In genomic region chr5:59596586-59597348, GRCh38 we compare ENCODE assay signal across 15 cellular contexts.
A peak's percentile ranks its signal among the peaks of the same experiment; 100 is the strongest.
DNase-seq lines count a peak whose midpoint lies in the region; ATAC-seq, FAIRE-seq and TF ChIP-seq lines count a peak whose summit lies in the region.
"Had no signal": no experiment of that assay in that cellular context is flagged by ENCODE, and none has a peak within 500 bp of the region (broad histone marks: within the 10 kb centered on the region; RNA-seq: fewer than 3 reads in every experiment).

No MANE protein-coding gene starts in this region.

- H2AFZ ChIP-seq in SK-N-SH (ENCODE audit: low read depth) = no peak overlapping the region
- H2AFZ ChIP-seq: hepatocyte had no signal

- no peak overlapping the region for H3K4me2 ChIP-seq in SK-N-SH
- H3K4me2 ChIP-seq: hepatocyte had no signal

- peaks cover 6% of the 10 kb centered on the region for H3K4me1 Mint-ChIP-seq in activated naive CD8-positive, alpha-beta T cell treated with anti-CD3 and anti-CD28 coated beads, Interleukin-2, amount 50 U/mL, for 24 hours

- H3K4me3 ChIP-seq in SK-N-SH (ENCODE audit: low read depth in 2 of 2, low read length in 1 of 2) (no peak overlapping the region), fibroblast of the aortic adventitia (ENCODE audit: low read depth, low read length) (no peak overlapping the region)
- H3K4me3 ChIP-seq: HAP-1, hepatocyte, sigmoid colon had no signal

- H3K79me2 ChIP-seq in SK-N-SH (ENCODE audit: insufficient read depth) = no peaks in the 10 kb centered on the region
- H3K79me2 ChIP-seq: hepatocyte had no signal

- H3K4me3 Mint-ChIP-seq in activated naive CD8-positive, alpha-beta T cell treated with anti-CD3 and anti-CD28 coated beads, Interleukin-2, amount 50 U/mL, for 24 hours = no peak overlapping the region

- CTCF ChIA-PET in SK-N-SH (lab: Yijun Ruan, JAX) = interaction anchor here (1.4 to 1.9 kb wide), 3 partner anchors 9 to 90 kb away, joined by 4 to 5 read pairs (median 5); no protein-coding TSS in a partner anchor

- H3K9me3 Mint-ChIP-seq in activated naive CD8-positive, alpha-beta T cell treated with anti-CD3 and anti-CD28 coated beads, Interleukin-2, amount 50 U/mL, for 24 hours = peaks cover 9% of the 10 kb centered on the region

- H3K27me3 Mint-ChIP-seq in activated naive CD8-positive, alpha-beta T cell treated with anti-CD3 and anti-CD28 coated beads, Interleukin-2, amount 50 U/mL, for 24 hours = no peaks in the 10 kb centered on the region

- no peak for TF ChIP-seq EP300 in SK-N-SH (IDR thresholded peaks at IDR 0.05; ENCODE audit: borderline replicate concordance in 1 of 2, low read depth in 1 of 2, low read length in 1 of 2)

- no peak for FAIRE-seq in HTR-8/SVneo (lab: Jason Lieb, UNC)

- no peaks in the 10 kb centered on the region for H4K20me1 ChIP-seq in SK-N-SH (ENCODE audit: insufficient read depth)

- no peaks in the 10 kb centered on the region for H3K36me3 ChIP-seq in SK-N-SH (replicated peaks in 1 of 2; ENCODE audit: control insufficient read depth in 1 of 2, insufficient read depth in 2 of 2, low read length in 1 of 2)
- H3K36me3 ChIP-seq: HAP-1, sigmoid colon had no signal

- TF ChIP-seq RAD21 in SK-N-SH (IDR thresholded peaks at IDR 0.05; ENCODE audit: low read length) = no peak

- TF ChIP-seq CTCF in SK-N-SH (IDR thresholded peaks at IDR 0.05) (no peak), fibroblast of the aortic adventitia (IDR thresholded peaks at IDR 0.05; ENCODE audit: insufficient read depth, low read length) (no peak)

- peak overlapping the region; percentile 60 to 61; a peak in 3 of 4 replicates for H3K27ac ChIP-seq in SK-N-SH (ENCODE audit: low read depth in 2 of 2, low read length in 1 of 2)
- H3K27ac ChIP-seq: hepatocyte, HL-60, sigmoid colon had no signal

- POLR2A ChIA-PET in SK-N-SH (lab: Yijun Ruan, JAX) = no interaction called here

- H3K27me3 ChIP-seq in SK-N-SH (ENCODE audit: insufficient read depth) = no peaks in the 10 kb centered on the region
- H3K27me3 ChIP-seq: hepatocyte, sigmoid colon had no signal

- H3K9me3 ChIP-seq in SK-N-SH = no peaks in the 10 kb centered on the region
- H3K9me3 ChIP-seq: HAP-1, sigmoid colon had no signal

- peaks cover 6 to 20% of the 10 kb centered on the region in 2 experiments; a peak in 3 of 4 replicates for H3K4me1 ChIP-seq in SK-N-SH (ENCODE audit: control insufficient read depth in 1 of 2, insufficient read depth in 2 of 2, low read depth in 1 of 2, low read length in 1 of 2)
- H3K4me1 ChIP-seq: HAP-1 had no signal

- no peaks in the 10 kb centered on the region for H3K36me3 Mint-ChIP-seq in activated naive CD8-positive, alpha-beta T cell treated with anti-CD3 and anti-CD28 coated beads, Interleukin-2, amount 50 U/mL, for 24 hours (ENCODE audit: low read depth)

- no peak overlapping the region for H3K27ac Mint-ChIP-seq in activated naive CD8-positive, alpha-beta T cell treated with anti-CD3 and anti-CD28 coated beads, Interleukin-2, amount 50 U/mL, for 24 hours

- WGBS in SK-N-SH (ENCODE audit: low lambda C conversion rate) = 43% methylated on average over 2 of the region's 2 CpGs

- DNase-seq in A172 (ENCODE audit: low spot score) (peak; percentile 46), HTR-8/SVneo (ENCODE audit: insufficient read length, low spot score) (peak; percentile 3), SK-N-SH (no peak), fibroblast of the aortic adventitia (ENCODE audit: low read depth) (peak; percentile 14), NCI-H2107 (lab: John Stamatoyannopoulos, UW) (no peak)
- DNase-seq in stimulated activated CD8-positive, alpha-beta memory T cell treated with anti-CD3 and anti-CD28 coated beads, Interleukin-4, amount 100 ng/mL, for 48 hours = no peak
- no peak for DNase-seq in activated naive CD8-positive, alpha-beta T cell treated with anti-CD3 and anti-CD28 coated beads, Interleukin-2, amount 50 U/mL, for 24 hours
- DNase-seq: activated CD4-positive, CD25-positive, alpha-beta regulatory T cell treated with anti-CD3 and anti-CD28 coated beads, Interleukin-2, amount 50 U/mL, for 72 hours; midbrain; NCI-H1694 treated with DMSO at 0.1 percent for 48 hours; sigmoid colon had no signal

- peaks cover 25% of the 10 kb centered on the region for H3F3A ChIP-seq in SK-N-SH (replicated peaks; ENCODE audit: insufficient read depth)

- no peak for ATAC-seq in activated naive CD8-positive, alpha-beta T cell treated with anti-CD3 and anti-CD28 coated beads, Interleukin-2, amount 50 U/mL, for 24 hours
- no peak for ATAC-seq in HG02970 (IDR thresholded peaks at IDR 0.05; ENCODE audit: low FRiP score, unreplicated experiment)

- H3K9ac ChIP-seq in SK-N-SH = no peak overlapping the region

- H3K9me2 ChIP-seq in SK-N-SH = no peaks in the 10 kb centered on the region

TF ChIP-seq in SK-N-SH, 30 proteins besides CTCF, POLR2A, EP300 and RAD21 (continues in another document):
- TF ChIP-seq USF1 (IDR thresholded peaks at IDR 0.05; ENCODE audit: borderline replicate concordance, low read depth) (no peak), JUND (IDR thresholded peaks at IDR 0.05) (peak; percentile 66), ZBTB33 (IDR thresholded peaks at IDR 0.05; ENCODE audit: borderline replicate concordance, low read depth) (0 out of 2 replicates have a peak, but pooled peaks have one; percentile 24), FOSL2 (IDR thresholded peaks at IDR 0.05; ENCODE audit: borderline replicate concordance, low read depth) (peak; percentile 75; the same call in 1 of the 2 replicates), GATA2 (CRISPR knock-in tag; IDR thresholded peaks at IDR 0.05) (no peak), PBX3 (IDR thresholded peaks at IDR 0.05) (peak; percentile 4; the same call in 1 of the 2 replicates), MAX (IDR thresholded peaks at IDR 0.05; ENCODE audit: low read depth) (no peak), EZH2phosphoT487 (IDR thresholded peaks at IDR 0.05; ENCODE audit: borderline replicate concordance, low read depth) (no peak), YY1 (IDR thresholded peaks at IDR 0.05; ENCODE audit: low read depth) (no peak), GABPA (IDR thresholded peaks at IDR 0.05; ENCODE audit: low read depth) (no peak), POLR2AphosphoS5 (IDR thresholded peaks at IDR 0.05; ENCODE audit: low read depth, low read length) (no peak), FOXM1 (IDR thresholded peaks at IDR 0.05; ENCODE audit: low read depth) (no peak), NRF1 (IDR thresholded peaks at IDR 0.05; ENCODE audit: low read depth, low read length) (no peak), SMC3 (IDR thresholded peaks at IDR 0.05; ENCODE audit: low read depth, low read length) (no peak), CHD2 (IDR thresholded peaks at IDR 0.05; ENCODE audit: low read length, partially characterized antibody) (no peak), IRF3 (IDR thresholded peaks at IDR 0.05; ENCODE audit: low read depth, low read length) (no peak), NFIC (IDR thresholded peaks at IDR 0.05; ENCODE audit: borderline replicate concordance) (no peak), MXI1 (IDR thresholded peaks at IDR 0.05; ENCODE audit: low read depth, low read length) (no peak), MEF2A (IDR thresholded peaks at IDR 0.05; ENCODE audit: borderline replicate concordance, low read depth) (no peak)

Comparison
In these comparisons a context has a peak if more than half of its experiments do, and no peak if none do; other contexts are left out.
1. DNase-seq: peak in A172 (single experiment), HTR-8/SVneo (single experiment) and fibroblast of the aortic adventitia (single experiment); none in SK-N-SH (single experiment), stimulated activated CD8-positive, alpha-beta memory T cell treated with anti-CD3 and anti-CD28 coated beads, Interleukin-4, amount 100 ng/mL, for 48 hours (single experiment), NCI-H2107 (single experiment) and activated naive CD8-positive, alpha-beta T cell treated with anti-CD3 and anti-CD28 coated beads, Interleukin-2, amount 50 U/mL, for 24 hours (single experiment).